Comparison of ENCODE assay signal across 8 cellular contexts in genomic region chr2:230866704-230867561, GRCh38. TPM values are rescaled to one million over a fixed set of nuclear protein-coding genes. Genes with fewer than 3 reads are reported as not detected.
DNase-seq lines count a peak whose midpoint lies in the region; ATAC-seq and TF ChIP-seq lines count a peak whose summit lies in the region.

No MANE protein-coding gene starts in this region.

- peak overlapping the region; percentile 73 for H3K4me2 ChIP-seq in H9 (ENCODE audit: insufficient read depth, insufficient read length, low read length)

- no CpG with 5 or more reads among the region's 14 CpGs for WGBS in H9 (ENCODE audit: extremely low coverage, insufficient read length, low lambda C conversion rate)

- intact Hi-C loops in left colon (cut with DNase I, micrococcal nuclease): no loop called here

- no peak overlapping the region for H2BK5ac ChIP-seq in H9 (ENCODE audit: insufficient read length, low read length)

- no peaks in the 10 kb centered on the region for H3K9me3 ChIP-seq in H9 (ENCODE audit: control insufficient read depth, low read depth, low read length)

- peaks cover 71 to 72% of the 10 kb centered on the region in 2 experiments for H3K4me1 Mint-ChIP-seq in H9
- peaks cover 69% of the 10 kb centered on the region for H3K4me1 Mint-ChIP-seq in stimulated activated memory B cell treated with anti-CD40 and anti-IgM and Interleukin-4, amounts not matched to agents 10 μg/mL and 1 μg/mL and 100 μg/mL, for 72 hours

- no peak overlapping the region for H3K18ac ChIP-seq in H9 (ENCODE audit: insufficient read length, low read depth, low read length)

- H3K27me3 ChIP-seq in H9 (ENCODE audit: insufficient read depth, low read length): no peaks in the 10 kb centered on the region

- no peak overlapping the region for H2BK120ac ChIP-seq in H9 (ENCODE audit: low read depth, low read length, poor library complexity, severe bottlenecking)

- H3T11ph ChIP-seq in H9 (ENCODE audit: low read length): no peak overlapping the region

- CTCF ChIA-PET in RWPE1 (lab: Yijun Ruan, JAX): interaction anchor here (0.6 kb wide), 1 partner anchor 67 kb away, joined by 3 read pairs; no protein-coding TSS in a partner anchor

- 0 out of 3 replicates have a peak, but pooled peaks have one; percentile 25 for TF ChIP-seq CTCF in H9 (conservative IDR thresholded peaks at IDR 0.05)
- no peak for TF ChIP-seq CTCF in RWPE1 (conservative IDR thresholded peaks at IDR 0.05; ENCODE audit: low read depth)

- peaks cover 39% of the 10 kb centered on the region for H3K79me2 ChIP-seq in H9 (ENCODE audit: insufficient read depth, low read length)

- peak overlapping the region; percentile 80 to 98 (median 86); a peak in 5 of 7 replicates for H3K27ac Mint-ChIP-seq in H9
- peak overlapping the region; percentile 38 for H3K27ac Mint-ChIP-seq in stimulated activated memory B cell treated with anti-CD40 and anti-IgM and Interleukin-4, amounts not matched to agents 10 μg/mL and 1 μg/mL and 100 μg/mL, for 72 hours

- H4K5ac ChIP-seq in H9 (ENCODE audit: insufficient read length, low read depth, low read length): no peak overlapping the region

- peaks cover 22% of the 10 kb centered on the region; the same call in 1 of the 2 replicates for H3K4me1 ChIP-seq in H9 (ENCODE audit: insufficient read depth, low read length)

- no peaks in the 10 kb centered on the region for H3K79me1 ChIP-seq in H9 (ENCODE audit: insufficient read depth, low read depth, low read length, poor library complexity, severe bottlenecking)

- H3K4ac ChIP-seq in H9 (ENCODE audit: low read depth, low read length): no peak overlapping the region

- H3K36me3 Mint-ChIP-seq in H9 (ENCODE audit: insufficient read depth in 1 of 3, low read depth in 3 of 3): peaks cover 0 to 5% (median 5%) of the 10 kb centered on the region in 3 experiments; a peak in 2 of 7 replicates
- H3K36me3 Mint-ChIP-seq in stimulated activated memory B cell treated with anti-CD40 and anti-IgM and Interleukin-4, amounts not matched to agents 10 μg/mL and 1 μg/mL and 100 μg/mL, for 72 hours: no peaks in the 10 kb centered on the region

- peaks cover 10% of the 10 kb centered on the region for H3K23me2 ChIP-seq in H9 (ENCODE audit: insufficient read length, low read depth, low read length, poor library complexity, severe bottlenecking)

- ATAC-seq in left colon (peak; percentile 22), GM19328 (IDR thresholded peaks at IDR 0.05; ENCODE audit: unreplicated experiment) (no peak)
- peak; percentile 49 for ATAC-seq in stimulated activated memory B cell treated with anti-CD40 and anti-IgM and Interleukin-4, amounts not matched to agents 10 μg/mL and 1 μg/mL and 100 μg/mL, for 72 hours

- no peak overlapping the region for H3K9ac ChIP-seq in H9 (ENCODE audit: extremely low read depth, insufficient read length, low read length)

- no peak overlapping the region for H2BK12ac ChIP-seq in H9 (ENCODE audit: insufficient read length, low read depth, low read length)

- H4K91ac ChIP-seq in H9 (ENCODE audit: insufficient read length, low read depth, low read length): no peak overlapping the region

- H3K56ac ChIP-seq in H9 (ENCODE audit: insufficient read length, low read depth, low read length): no peak overlapping the region

- H3K4me3 Mint-ChIP-seq in H9: peak overlapping the region; percentile 88 to 93
- H3K4me3 Mint-ChIP-seq in stimulated activated memory B cell treated with anti-CD40 and anti-IgM and Interleukin-4, amounts not matched to agents 10 μg/mL and 1 μg/mL and 100 μg/mL, for 72 hours: no peak overlapping the region

- no peak overlapping the region for H3K14ac ChIP-seq in H9 (ENCODE audit: insufficient read depth, low read length)

- POLR2A ChIA-PET in RWPE1 (lab: Yijun Ruan, JAX; ENCODE audit: low non-redundant PET): no interaction called here

- H4K8ac ChIP-seq in H9 (replicated peaks; ENCODE audit: insufficient read length, low read depth, low read length): no peak overlapping the region

- H3K9me3 Mint-ChIP-seq in H9: peaks cover 0 to 2% of the 10 kb centered on the region in 2 experiments; a peak in 2 of 5 replicates
- H3K9me3 Mint-ChIP-seq in stimulated activated memory B cell treated with anti-CD40 and anti-IgM and Interleukin-4, amounts not matched to agents 10 μg/mL and 1 μg/mL and 100 μg/mL, for 72 hours: no peaks in the 10 kb centered on the region

- no peak overlapping the region for H2AK5ac ChIP-seq in H9 (ENCODE audit: insufficient read length, low read length)

- H4K20me1 ChIP-seq in H9 (ENCODE audit: control insufficient read depth, insufficient read depth, insufficient read length): no peaks in the 10 kb centered on the region

- H3K27ac ChIP-seq in H9 (ENCODE audit: insufficient read length, low read depth, low read length): no peak overlapping the region
- H3K27ac ChIP-seq in RWPE1: peak overlapping the region; percentile 46
- peak overlapping the region; percentile 59 for H3K27ac ChIP-seq in angular gyrus (ENCODE audit: low read depth, low read length)

- peaks cover 5% of the 10 kb centered on the region; the same call in 1 of the 2 replicates for H3K27me3 Mint-ChIP-seq in H9 (ENCODE audit: low read depth)
- H3K27me3 Mint-ChIP-seq in stimulated activated memory B cell treated with anti-CD40 and anti-IgM and Interleukin-4, amounts not matched to agents 10 μg/mL and 1 μg/mL and 100 μg/mL, for 72 hours: no peaks in the 10 kb centered on the region

- H2BK15ac ChIP-seq in H9 (ENCODE audit: low read depth, low read length): no peak overlapping the region

- H2BK20ac ChIP-seq in H9 (ENCODE audit: low read depth, low read length, poor library complexity, severe bottlenecking): no peak overlapping the region

- no peak overlapping the region for H3K23ac ChIP-seq in H9 (ENCODE audit: insufficient read length, low read depth, low read length)

- peak; percentile 33 for DNase-seq in AG08396 (ENCODE audit: low spot score)
- DNase-seq in H9: no peak
- no peak for DNase-seq in RWPE1 (ENCODE audit: low spot score)
- peak; percentile 80 to 84 for DNase-seq in left colon
- no peak for DNase-seq in HuH-7.5 (ENCODE audit: low spot score)

- no peak overlapping the region for H2AFZ ChIP-seq in H9 (ENCODE audit: low read length)

RNA-seq across cellular contexts. Expression of gene ITM2C, which starts 2.2 kb away (rescaled TPM):
- 297 and 302 TPM in 2 replicates for total RNA-seq in H9 (2021)
- total RNA-seq in left colon: 1,000 to 10,000 TPM; 2,207 to 2,247 TPM

RNA-seq across cellular contexts. Expression of gene GPR55, which starts 58.1 kb away (rescaled TPM):
- 0.11 TPM in 1 of 2 replicates, not detected in the other for total RNA-seq in H9 (2021)
- under 1 TPM; 0.34 TPM for total RNA-seq in left colon

Comparison
In these comparisons a context has a peak if more than half of its experiments do, and no peak if none do; other contexts are left out.
1. DNase-seq: peak in AG08396 (single experiment) and left colon (2 of 2); none in H9 (single experiment), RWPE1 (single experiment) and HuH-7.5 (single experiment).